In the genomic region with DNA sequence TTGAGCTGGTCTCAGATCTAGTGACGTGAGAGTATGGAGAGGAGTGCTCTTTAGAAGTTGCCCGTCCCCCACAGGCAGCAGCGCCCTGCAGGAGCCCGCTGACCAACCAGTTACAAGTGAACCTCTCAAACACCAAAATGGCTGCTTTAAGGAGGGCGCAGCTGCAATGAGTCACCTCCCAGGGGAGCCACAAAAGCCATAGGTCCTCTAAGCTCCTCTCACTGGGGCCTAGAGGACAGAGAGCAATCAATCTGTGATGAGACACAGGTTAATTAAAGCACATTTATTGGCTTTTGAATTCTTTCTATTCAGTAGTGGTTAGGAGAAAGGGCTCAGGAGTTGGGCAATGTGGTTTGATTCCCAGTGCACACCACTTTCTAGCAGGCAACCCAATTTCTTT, we compare ENCODE assay signal across 10 cellular contexts. TPM values are rescaled to one million over a fixed set of nuclear protein-coding genes. Genes with fewer than 3 reads are reported as not detected.
DNase-seq lines count a peak whose midpoint lies in the region; FAIRE-seq and TF ChIP-seq lines count a peak whose summit lies in the region.
"Had no signal": no experiment of that assay in that cellular context is flagged by ENCODE, and none has a peak within 500 bp of the region (broad histone marks: within the 10 kb centered on the region; RNA-seq: fewer than 3 reads in every experiment).

No MANE protein-coding gene starts in this region.

- H3K9me3 Mint-ChIP-seq in activated naive CD4-positive, alpha-beta T cell treated with anti-CD3 and anti-CD28 coated beads for 36 hours: no peaks in the 10 kb centered on the region
- H3K9me3 Mint-ChIP-seq: CD4-positive, CD25-positive, alpha-beta regulatory T cell had no signal

- H3K36me3 ChIP-seq in brain microvascular endothelial cell (replicated peaks): peaks cover 20% of the 10 kb centered on the region

- no peaks in the 10 kb centered on the region for H3K27me3 ChIP-seq in brain microvascular endothelial cell (replicated peaks)

- in situ Hi-C loops in brain microvascular endothelial cell (cut with HindIII; ENCODE audit: low pct_ligation_motif_present, low sequenced_read_pairs): no loop called here

- DNase-seq in D721Med (ENCODE audit: insufficient read length, low spot score): peak; percentile 46
- peak; percentile 16 for DNase-seq in NCI-H1417 treated with DMSO at 0.1 percent for 48 hours (lab: John Stamatoyannopoulos, UW)
- DNase-seq in brain microvascular endothelial cell: peak; percentile 48
- DNase-seq in activated naive CD4-positive, alpha-beta T cell treated with anti-CD3 and anti-CD28 coated beads for 36 hours: no peak
- no peak for DNase-seq in SKM-1 treated with dmso at 0.1 percent for 144 hours (lab: John Stamatoyannopoulos, UW; ENCODE audit: unreplicated experiment)
- no peak for DNase-seq in medulla oblongata (ENCODE audit: extremely low spot score)
- DNase-seq: CD4-positive, CD25-positive, alpha-beta regulatory T cell; erythroblast; T-helper 1 cell had no signal

- no peak overlapping the region for H3K4me3 Mint-ChIP-seq in activated naive CD4-positive, alpha-beta T cell treated with anti-CD3 and anti-CD28 coated beads for 36 hours
- H3K4me3 Mint-ChIP-seq: CD4-positive, CD25-positive, alpha-beta regulatory T cell had no signal

- no peak for FAIRE-seq in D721Med (lab: Jason Lieb, UNC)

- intact Hi-C loops in activated naive CD4-positive, alpha-beta T cell treated with anti-CD3 and anti-CD28 coated beads for 36 hours (cut with micrococcal nuclease): no loop called here

- TF ChIP-seq CTCF in D721Med (IDR thresholded peaks at IDR 0.05; ENCODE audit: insufficient read depth, missing control alignments): no peak
- no peak for TF ChIP-seq CTCF in brain microvascular endothelial cell (IDR thresholded peaks at IDR 0.05; ENCODE audit: low read depth, low read length, missing control alignments)

- no peaks in the 10 kb centered on the region for H3K27me3 Mint-ChIP-seq in activated naive CD4-positive, alpha-beta T cell treated with anti-CD3 and anti-CD28 coated beads for 36 hours (ENCODE audit: low read depth)
- H3K27me3 Mint-ChIP-seq: CD4-positive, CD25-positive, alpha-beta regulatory T cell had no signal

- H3K4me3 ChIP-seq in brain microvascular endothelial cell (ENCODE audit: low read depth, low read length): no peak overlapping the region

- CTCF ChIA-PET in activated naive CD4-positive, alpha-beta T cell treated with anti-CD3 and anti-CD28 coated beads for 36 hours (lab: Charles Lee): interaction anchor here (1.0 kb wide), 1 partner anchor 10 kb away, joined by 3 read pairs; no protein-coding TSS in a partner anchor

- no peak overlapping the region for H3K27ac ChIP-seq in brain microvascular endothelial cell

- peaks cover 12% of the 10 kb centered on the region for H3K36me3 Mint-ChIP-seq in activated naive CD4-positive, alpha-beta T cell treated with anti-CD3 and anti-CD28 coated beads for 36 hours (ENCODE audit: low read depth)

- H3K27ac Mint-ChIP-seq in activated naive CD4-positive, alpha-beta T cell treated with anti-CD3 and anti-CD28 coated beads for 36 hours: no peak overlapping the region

- H3K4me1 Mint-ChIP-seq in activated naive CD4-positive, alpha-beta T cell treated with anti-CD3 and anti-CD28 coated beads for 36 hours (ENCODE audit: low read depth): no peaks in the 10 kb centered on the region

RNA-seq across cellular contexts. Expression of gene RAPSN, which starts 15.5 kb away (rescaled TPM):
- total RNA-seq in activated naive CD4-positive, alpha-beta T cell treated with anti-CD3 and anti-CD28 coated beads for 36 hours: not detected
- total RNA-seq: temporal lobe had no signal

RNA-seq across cellular contexts. Expression of gene PSMC3, which starts 38.2 kb away (rescaled TPM):
- 100 to 1,000 TPM; 127 to 129 TPM for total RNA-seq in activated naive CD4-positive, alpha-beta T cell treated with anti-CD3 and anti-CD28 coated beads for 36 hours

RNA-seq across cellular contexts. Expression of gene SLC39A13, which starts 56.1 kb away (rescaled TPM):
- 1 to 10 TPM; 9.2 TPM for total RNA-seq in activated naive CD4-positive, alpha-beta T cell treated with anti-CD3 and anti-CD28 coated beads for 36 hours

Comparison
In these comparisons a context has a peak if more than half of its experiments do, and no peak if none do; other contexts are left out.
1. DNase-seq: peak in D721Med (single experiment), NCI-H1417 treated with DMSO at 0.1 percent for 48 hours (single experiment) and brain microvascular endothelial cell (single experiment); none in activated naive CD4-positive, alpha-beta T cell treated with anti-CD3 and anti-CD28 coated beads for 36 hours (single experiment), SKM-1 treated with dmso at 0.1 percent for 144 hours (single experiment) and medulla oblongata (single experiment).